In the genomic region with DNA sequence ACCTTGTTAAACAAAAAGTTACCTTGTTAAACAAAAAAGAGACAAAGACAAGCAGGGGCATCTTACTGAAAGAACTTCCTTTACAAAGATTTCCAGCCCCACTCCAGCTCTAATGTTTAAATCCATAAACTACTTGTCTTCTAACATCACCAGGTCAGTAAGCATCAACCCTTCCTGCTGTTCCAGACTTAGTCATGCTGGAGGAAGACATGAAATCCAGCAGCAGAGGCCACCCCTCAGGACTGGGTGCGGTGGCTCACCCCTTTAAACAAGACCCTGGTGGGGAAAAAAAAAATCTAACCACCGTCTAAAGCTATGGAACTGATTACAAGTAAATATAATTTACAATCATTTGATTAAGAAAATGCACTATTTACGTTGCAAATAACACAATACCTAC, we compare ENCODE assay signal across 14 cellular contexts. TPM values are rescaled to one million over a fixed set of nuclear protein-coding genes. Genes with fewer than 3 reads are reported as not detected.
DNase-seq lines count a peak whose midpoint lies in the region; ATAC-seq and TF ChIP-seq lines count a peak whose summit lies in the region.
"Had no signal": no experiment of that assay in that cellular context is flagged by ENCODE, and none has a peak within 500 bp of the region (broad histone marks: within the 10 kb centered on the region; RNA-seq: fewer than 3 reads in every experiment).

No MANE protein-coding gene starts in this region.

- H3K9me3 ChIP-seq in hepatocyte (ENCODE audit: low read depth) (no peaks in the 10 kb centered on the region), trophoblast cell (ENCODE audit: insufficient read depth, low read depth, low read length) (no peaks in the 10 kb centered on the region)
- H3K9me3 ChIP-seq: mucosa of descending colon had no signal

- no peak overlapping the region for H3K14ac ChIP-seq in trophoblast cell (ENCODE audit: low read length)

- H2BK12ac ChIP-seq in trophoblast cell (ENCODE audit: low read length) = no peak overlapping the region

- H3K9me3 Mint-ChIP-seq in activated CD8-positive, alpha-beta T cell treated with anti-CD3 and anti-CD28 coated beads for 36 hours = no peaks in the 10 kb centered on the region
- no peaks in the 10 kb centered on the region for H3K9me3 Mint-ChIP-seq in activated CD8-positive, alpha-beta T cell treated with anti-CD3 and anti-CD28 coated beads, Interleukin-2, amount 10 ng/mL, durations not matched to agents 7 days and 5 days (ENCODE audit: insufficient read depth)
- H3K9me3 Mint-ChIP-seq: activated naive CD8-positive, alpha-beta T cell treated with anti-CD3 and anti-CD28 coated beads, Interleukin-2, amount 10 ng/mL, durations not matched to agents 7 days and 5 days had no signal

- POLR2A ChIA-PET in activated CD8-positive, alpha-beta T cell treated with anti-CD3 and anti-CD28 coated beads for 36 hours (lab: Charles Lee) = no interaction called here
- POLR2A ChIA-PET in activated CD8-positive, alpha-beta T cell treated with anti-CD3 and anti-CD28 coated beads, Interleukin-2, amount 10 ng/mL, durations not matched to agents 7 days and 5 days (lab: Charles Lee) = interaction anchor here (1.3 kb wide), 1 partner anchor 9 kb away, joined by 5 read pairs; the partner anchor contains the start of gene PDCL

- H3K79me2 ChIP-seq in hepatocyte = peaks cover 11% of the 10 kb centered on the region
- H3K79me2 ChIP-seq in trophoblast cell (ENCODE audit: control insufficient read depth, insufficient read depth, low read length, poor library complexity) = no peaks in the 10 kb centered on the region

- H4K12ac ChIP-seq in trophoblast cell (ENCODE audit: low read depth, low read length) = no peak overlapping the region

- no peak overlapping the region for H4K91ac ChIP-seq in trophoblast cell (ENCODE audit: low read depth, low read length)

- H3K36me3 ChIP-seq in hepatocyte (replicated peaks; ENCODE audit: insufficient read depth, low read depth) (no peaks in the 10 kb centered on the region), trophoblast cell (ENCODE audit: control insufficient read depth in 1 of 2, insufficient read depth in 2 of 2, low read length in 2 of 2) (peaks cover 30 to 40% of the 10 kb centered on the region in 2 experiments)

- H3K4me2 ChIP-seq in hepatocyte (peak overlapping the region; percentile 40), trophoblast cell (ENCODE audit: low read length) (no peak overlapping the region)

- H3K4me1 ChIP-seq in hepatocyte (ENCODE audit: insufficient read depth) (peaks cover 12% of the 10 kb centered on the region), trophoblast cell (ENCODE audit: control insufficient read depth in 1 of 2, insufficient read depth in 2 of 2, low read length in 2 of 2) (peaks cover 0 to 2% of the 10 kb centered on the region in 2 experiments)

- H3K4me3 Mint-ChIP-seq in activated CD8-positive, alpha-beta T cell treated with anti-CD3 and anti-CD28 coated beads for 36 hours = no peak overlapping the region
- H3K4me3 Mint-ChIP-seq in activated CD8-positive, alpha-beta T cell treated with anti-CD3 and anti-CD28 coated beads, Interleukin-2, amount 10 ng/mL, durations not matched to agents 7 days and 5 days = no peak overlapping the region
- H3K4me3 Mint-ChIP-seq: activated naive CD8-positive, alpha-beta T cell treated with anti-CD3 and anti-CD28 coated beads, Interleukin-2, amount 10 ng/mL, durations not matched to agents 7 days and 5 days had no signal

- no peak overlapping the region for H3K9ac ChIP-seq in trophoblast cell (ENCODE audit: low read length)

- H2AK5ac ChIP-seq in trophoblast cell (ENCODE audit: low read length) = no peak overlapping the region

- H3K4ac ChIP-seq in trophoblast cell (ENCODE audit: low read depth, low read length) = no peak overlapping the region

- H3K27me3 ChIP-seq in hepatocyte (no peaks in the 10 kb centered on the region), trophoblast cell (ENCODE audit: insufficient read depth, low read length) (no peaks in the 10 kb centered on the region)

- 45% methylated on average over 3 of the region's 3 CpGs for WGBS in hepatocyte (ENCODE audit: low lambda C conversion rate, missing lambda C conversion rate)
- no CpG with 5 or more reads among the region's 3 CpGs for WGBS in trophoblast cell (ENCODE audit: extremely low coverage, insufficient coverage, insufficient read length)

- H2AFZ ChIP-seq in hepatocyte = no peak overlapping the region
- no peak overlapping the region for H2AFZ ChIP-seq in trophoblast cell (ENCODE audit: insufficient read depth, low read length, poor library complexity)

- H3K4me3 ChIP-seq in hepatocyte = no peak overlapping the region
- no peak overlapping the region for H3K4me3 ChIP-seq in trophoblast cell (ENCODE audit: low read depth, low read length)
- H3K4me3 ChIP-seq: mucosa of descending colon had no signal

- H3K27me3 Mint-ChIP-seq in activated CD8-positive, alpha-beta T cell treated with anti-CD3 and anti-CD28 coated beads for 36 hours = no peaks in the 10 kb centered on the region
- H3K27me3 Mint-ChIP-seq in activated CD8-positive, alpha-beta T cell treated with anti-CD3 and anti-CD28 coated beads, Interleukin-2, amount 10 ng/mL, durations not matched to agents 7 days and 5 days (ENCODE audit: low read depth) = no peaks in the 10 kb centered on the region
- H3K27me3 Mint-ChIP-seq: activated naive CD8-positive, alpha-beta T cell treated with anti-CD3 and anti-CD28 coated beads, Interleukin-2, amount 10 ng/mL, durations not matched to agents 7 days and 5 days had no signal

- H3K27ac ChIP-seq in hepatocyte (peak overlapping the region; percentile 14), temporal lobe (ENCODE audit: low read depth, low read length) (peak overlapping the region; percentile 77), trophoblast cell (ENCODE audit: low read depth, low read length) (no peak overlapping the region)

- CTCF ChIA-PET in activated CD8-positive, alpha-beta T cell treated with anti-CD3 and anti-CD28 coated beads for 36 hours (lab: Charles Lee) = interaction anchor here (1.2 to 1.7 kb wide), 3 partner anchors 9 to 321 kb away, joined by 3 to 4 read pairs (median 3); no protein-coding TSS in a partner anchor
- CTCF ChIA-PET in activated CD8-positive, alpha-beta T cell treated with anti-CD3 and anti-CD28 coated beads, Interleukin-2, amount 10 ng/mL, durations not matched to agents 7 days and 5 days (lab: Charles Lee) = interaction anchor here (0.9 to 2.1 kb wide), 4 partner anchors 9 to 354 kb away, joined by 3 to 6 read pairs (median 4); partner anchors contain the start of gene PDCL

- H3K18ac ChIP-seq in trophoblast cell (ENCODE audit: low read length) = no peak overlapping the region

- no peak for ATAC-seq in activated CD8-positive, alpha-beta T cell treated with anti-CD3 and anti-CD28 coated beads for 36 hours
- no peak for ATAC-seq in activated CD8-positive, alpha-beta T cell treated with anti-CD3 and anti-CD28 coated beads, Interleukin-2, amount 10 ng/mL, durations not matched to agents 7 days and 5 days
- no peak for ATAC-seq in omental fat pad (ENCODE audit: low FRiP score)
- ATAC-seq: mucosa of descending colon had no signal

- H2BK120ac ChIP-seq in trophoblast cell (ENCODE audit: insufficient read depth, low read length, poor library complexity) = no peak overlapping the region

- H3K23ac ChIP-seq in trophoblast cell (ENCODE audit: low read length) = no peak overlapping the region

- H3K27ac Mint-ChIP-seq in activated CD8-positive, alpha-beta T cell treated with anti-CD3 and anti-CD28 coated beads for 36 hours = peak overlapping the region; percentile 30
- no peak overlapping the region for H3K27ac Mint-ChIP-seq in activated CD8-positive, alpha-beta T cell treated with anti-CD3 and anti-CD28 coated beads, Interleukin-2, amount 10 ng/mL, durations not matched to agents 7 days and 5 days
- H3K27ac Mint-ChIP-seq: activated naive CD8-positive, alpha-beta T cell treated with anti-CD3 and anti-CD28 coated beads, Interleukin-2, amount 10 ng/mL, durations not matched to agents 7 days and 5 days had no signal

- peaks cover 25% of the 10 kb centered on the region for H3K36me3 Mint-ChIP-seq in activated CD8-positive, alpha-beta T cell treated with anti-CD3 and anti-CD28 coated beads for 36 hours (ENCODE audit: low read depth)
- peaks cover 53% of the 10 kb centered on the region for H3K36me3 Mint-ChIP-seq in activated CD8-positive, alpha-beta T cell treated with anti-CD3 and anti-CD28 coated beads, Interleukin-2, amount 10 ng/mL, durations not matched to agents 7 days and 5 days (ENCODE audit: low read depth)

- no peaks in the 10 kb centered on the region for H3K79me1 ChIP-seq in trophoblast cell (ENCODE audit: low read length)

- intact Hi-C loops in activated CD8-positive, alpha-beta T cell treated with anti-CD3 and anti-CD28 coated beads for 36 hours (cut with micrococcal nuclease) = loop anchor here (10.0 kb wide), 1 partner anchor 325 kb away; no protein-coding TSS in a partner anchor

- no peaks in the 10 kb centered on the region for H4K20me1 ChIP-seq in hepatocyte (ENCODE audit: insufficient read depth, poor library complexity, severe bottlenecking)

- TF ChIP-seq CTCF in activated CD8-positive, alpha-beta T cell treated with anti-CD3 and anti-CD28 coated beads for 36 hours (IDR thresholded peaks at IDR 0.05) = no peak
- TF ChIP-seq CTCF in hepatocyte (IDR thresholded peaks at IDR 0.05; ENCODE audit: poor library complexity) (no peak), GM20000 (IDR thresholded peaks at IDR 0.05; ENCODE audit: extremely low read depth, missing control alignments) (no peak), omental fat pad (IDR thresholded peaks at IDR 0.05) (no peak)

- H3K9me2 ChIP-seq in hepatocyte (replicated peaks; ENCODE audit: insufficient read depth) = no peaks in the 10 kb centered on the region

- no peak overlapping the region for H2BK5ac ChIP-seq in trophoblast cell (ENCODE audit: low read depth, low read length, poor library complexity)

- no peak overlapping the region for H4K8ac ChIP-seq in trophoblast cell (ENCODE audit: low read depth, low read length)

- H3K4me1 Mint-ChIP-seq in activated CD8-positive, alpha-beta T cell treated with anti-CD3 and anti-CD28 coated beads for 36 hours (ENCODE audit: low read depth) = peaks cover 42% of the 10 kb centered on the region
- H3K4me1 Mint-ChIP-seq in activated CD8-positive, alpha-beta T cell treated with anti-CD3 and anti-CD28 coated beads, Interleukin-2, amount 10 ng/mL, durations not matched to agents 7 days and 5 days (ENCODE audit: low read depth) = peaks cover 37% of the 10 kb centered on the region

- DNase-seq in activated CD8-positive, alpha-beta T cell treated with anti-CD3 and anti-CD28 coated beads for 36 hours = no peak
- no peak for DNase-seq in activated CD8-positive, alpha-beta T cell treated with anti-CD3 and anti-CD28 coated beads, Interleukin-2, amount 10 ng/mL, durations not matched to agents 7 days and 5 days
- DNase-seq in astrocyte of the hippocampus (ENCODE audit: low read depth, low spot score) (peak; percentile 14), hepatocyte (ENCODE audit: low spot score) (no peak), GM20000 (ENCODE audit: low spot score) (no peak), trophoblast cell (no peak), omental fat pad (ENCODE audit: low spot score) (no peak)
- DNase-seq: activated naive CD8-positive, alpha-beta T cell treated with anti-CD3 and anti-CD28 coated beads, Interleukin-2, amount 10 ng/mL, durations not matched to agents 7 days and 5 days; mucosa of descending colon; NCI-H2107; retina had no signal

RNA-seq across cellular contexts. Expression of gene PDCL, which starts 9.1 kb away (rescaled TPM):
- total RNA-seq in activated CD8-positive, alpha-beta T cell treated with anti-CD3 and anti-CD28 coated beads for 36 hours = 10 to 100 TPM; 16.1 to 16.5 TPM
- total RNA-seq in activated CD8-positive, alpha-beta T cell treated with anti-CD3 and anti-CD28 coated beads, Interleukin-2, amount 10 ng/mL, durations not matched to agents 7 days and 5 days = 10 to 100 TPM; 25.9 to 27.3 TPM
- total RNA-seq in hepatocyte (24.8 and 28.1 TPM in 2 replicates), temporal lobe (32.5 TPM), omental fat pad (10 to 100 TPM; 10.8 to 23.5 (median 13.7) TPM)
- polyA plus RNA-seq in hepatocyte = 11.8 and 16.1 TPM in 2 replicates
- polyA plus RNA-seq in trophoblast cell (2013) = 16.5 and 16.9 TPM in 2 replicates

RNA-seq across cellular contexts. Expression of gene OR1K1, which starts 19.4 kb away (rescaled TPM):
- total RNA-seq in activated CD8-positive, alpha-beta T cell treated with anti-CD3 and anti-CD28 coated beads for 36 hours = not detected
- not detected for total RNA-seq in activated CD8-positive, alpha-beta T cell treated with anti-CD3 and anti-CD28 coated beads, Interleukin-2, amount 10 ng/mL, durations not matched to agents 7 days and 5 days
- not detected in 2 replicates for total RNA-seq in hepatocyte
- not detected in 2 replicates for polyA plus RNA-seq in hepatocyte
- total RNA-seq in temporal lobe = not detected
- not detected in 2 replicates for polyA plus RNA-seq in trophoblast cell (2013)
- total RNA-seq in omental fat pad = not detected
- total RNA-seq: A172; activated naive CD8-positive, alpha-beta T cell treated with anti-CD3 and anti-CD28 coated beads, Interleukin-2, amount 10 ng/mL, durations not matched to agents 7 days and 5 days; mucosa of descending colon; T-helper 1 cell treated with Interleukin-12 subunit alpha and Interleukin-12 subunit beta and Interleukin-4 antibody, amounts not matched to agents 30 ng/mL and 1 ng/mL, for 36 hours had no signal

RNA-seq across cellular contexts. Expression of gene OR5C1, which starts 30.6 kb away (rescaled TPM):
- not detected for total RNA-seq in activated CD8-positive, alpha-beta T cell treated with anti-CD3 and anti-CD28 coated beads for 36 hours
- total RNA-seq in activated CD8-positive, alpha-beta T cell treated with anti-CD3 and anti-CD28 coated beads, Interleukin-2, amount 10 ng/mL, durations not matched to agents 7 days and 5 days = not detected
- total RNA-seq in hepatocyte = not detected in 2 replicates
- not detected in 2 replicates for polyA plus RNA-seq in hepatocyte
- not detected for total RNA-seq in temporal lobe
- not detected in 2 replicates for polyA plus RNA-seq in trophoblast cell (2013)
- total RNA-seq in omental fat pad = not detected
- total RNA-seq: A172; activated naive CD8-positive, alpha-beta T cell treated with anti-CD3 and anti-CD28 coated beads, Interleukin-2, amount 10 ng/mL, durations not matched to agents 7 days and 5 days; mucosa of descending colon; T-helper 1 cell treated with Interleukin-12 subunit alpha and Interleukin-12 subunit beta and Interleukin-4 antibody, amounts not matched to agents 30 ng/mL and 1 ng/mL, for 36 hours had no signal
